In the genomic region with DNA sequence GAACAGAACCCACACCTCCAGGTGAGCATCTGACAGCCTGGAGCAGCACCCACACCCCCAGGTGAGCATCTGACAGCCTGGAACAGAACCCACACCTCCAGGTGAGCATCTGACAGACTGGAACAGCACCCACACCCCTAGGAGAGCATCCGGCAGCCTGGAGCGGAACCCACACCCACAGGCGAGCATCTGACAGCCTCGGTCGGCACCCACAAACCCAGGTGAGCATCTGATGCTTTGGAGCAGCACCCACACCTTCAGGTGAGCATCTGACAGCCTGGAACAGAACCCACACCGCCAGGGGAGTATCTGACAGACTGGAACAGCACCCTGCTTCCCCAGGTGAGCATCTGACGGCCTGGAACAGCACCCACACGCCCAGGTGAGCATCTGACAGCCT, we compare ENCODE assay signal across 1 cellular context. TPM values are rescaled to one million over a fixed set of nuclear protein-coding genes. Genes with fewer than 3 reads are reported as not detected.
"Had no signal": no experiment of that assay in that cellular context is flagged by ENCODE, and none has a peak within 500 bp of the region (broad histone marks: within the 10 kb centered on the region; RNA-seq: fewer than 3 reads in every experiment).

No MANE protein-coding gene starts in this region.

RNA-seq across cellular contexts. Expression of a gene that starts 52.9 kb away (rescaled TPM):
- total RNA-seq: gastrocnemius medialis had no signal
